ENCODE assay signal across 1 cellular context in genomic region chr17:46821482-46822387, GRCh38.
TF ChIP-seq lines count a peak whose summit lies in the region.

No MANE protein-coding gene starts in this region.

TF ChIP-seq in HepG2, 621 proteins besides CTCF, POLR2A, EP300 and RAD21 (continued from another document):
- peak; percentile 36; the same call in 1 of the 2 replicates for TF ChIP-seq PAXIP1 (CRISPR knock-in tag; conservative IDR thresholded peaks at IDR 0.05)
- TF ChIP-seq POGK (CRISPR knock-in tag; conservative IDR thresholded peaks at IDR 0.05) = 0 out of 2 replicates have a peak, but pooled peaks have one; percentile 40
- TF ChIP-seq SSRP1 (CRISPR knock-in tag; IDR thresholded peaks at IDR 0.05) = no peak
- 0 out of 2 replicates have a peak, but pooled peaks have one; percentile 16 for TF ChIP-seq ESRRA (CRISPR knock-in tag; IDR thresholded peaks at IDR 0.05; ENCODE audit: low read depth)
